In the genomic region with DNA sequence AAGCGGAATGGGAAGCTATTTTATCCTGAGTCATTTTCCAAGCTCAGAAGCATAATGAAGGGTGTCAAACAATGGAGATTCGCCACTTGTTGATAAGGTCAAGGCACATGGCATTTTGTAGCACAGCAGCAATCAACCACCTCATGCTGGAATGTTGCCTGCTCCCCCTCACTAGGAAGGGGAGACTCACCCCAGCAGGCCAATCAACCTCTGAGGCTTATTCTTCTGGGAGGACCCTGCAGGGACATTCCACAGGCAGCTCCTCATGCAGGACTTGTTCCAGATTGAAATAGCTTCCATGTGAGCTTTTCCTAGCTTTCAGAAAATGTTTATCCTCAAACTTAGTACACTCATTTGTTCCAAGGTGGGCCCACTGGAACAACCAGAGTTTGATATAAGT, we compare ENCODE assay signal across 17 cellular contexts.
A peak's percentile ranks its signal among the peaks of the same experiment; 100 is the strongest.
DNase-seq lines count a peak whose midpoint lies in the region; ATAC-seq and TF ChIP-seq lines count a peak whose summit lies in the region.
"Had no signal": no experiment of that assay in that cellular context is flagged by ENCODE, and none has a peak within 500 bp of the region (broad histone marks: within the 10 kb centered on the region; RNA-seq: fewer than 3 reads in every experiment).

No MANE protein-coding gene starts in this region.

- TF ChIP-seq CTCF in astrocyte of the spinal cord (IDR thresholded peaks at IDR 0.05; ENCODE audit: low read depth, low read length): no peak
- TF ChIP-seq CTCF in CD8-positive, alpha-beta T cell (IDR thresholded peaks at IDR 0.05): no peak

- POLR2A ChIA-PET in CD8-positive, alpha-beta T cell (lab: Charles Lee): no interaction called here

- H3K27me3 ChIP-seq in CD8-positive, alpha-beta T cell (ENCODE audit: insufficient read depth, low read length): no peaks in the 10 kb centered on the region
- H3K27me3 ChIP-seq: heart left ventricle had no signal

- H3K4me1 Mint-ChIP-seq in CD8-positive, alpha-beta T cell (ENCODE audit: low read depth): peaks cover 11% of the 10 kb centered on the region

- no peak overlapping the region for H3K27ac ChIP-seq in CD8-positive, alpha-beta T cell (ENCODE audit: low read depth, low read length)

- H3K36me3 Mint-ChIP-seq in CD8-positive, alpha-beta T cell: no peaks in the 10 kb centered on the region
- H3K36me3 Mint-ChIP-seq: activated naive CD4-positive, alpha-beta T cell treated with anti-CD3 and anti-CD28 coated beads, Interleukin-2, amount 50 U/mL, for 72 hours; naive thymus-derived CD8-positive, alpha-beta T cell had no signal

- no peaks in the 10 kb centered on the region for H3K36me3 ChIP-seq in CD8-positive, alpha-beta T cell (ENCODE audit: insufficient read depth, low read length)
- H3K36me3 ChIP-seq: heart left ventricle had no signal

- in situ Hi-C loops in astrocyte of the spinal cord (cut with HindIII; ENCODE audit: low sequenced_read_pairs): no loop called here

- no peak overlapping the region for H3K27ac Mint-ChIP-seq in CD8-positive, alpha-beta T cell
- H3K27ac Mint-ChIP-seq: activated naive CD4-positive, alpha-beta T cell treated with anti-CD3 and anti-CD28 coated beads, Interleukin-2, amount 50 U/mL, for 72 hours; naive thymus-derived CD8-positive, alpha-beta T cell had no signal

- no peak overlapping the region for H3K4me3 Mint-ChIP-seq in CD8-positive, alpha-beta T cell
- H3K4me3 Mint-ChIP-seq: naive thymus-derived CD8-positive, alpha-beta T cell had no signal

- H3K9me3 Mint-ChIP-seq in CD8-positive, alpha-beta T cell: no peaks in the 10 kb centered on the region
- H3K9me3 Mint-ChIP-seq: activated naive CD4-positive, alpha-beta T cell treated with anti-CD3 and anti-CD28 coated beads, Interleukin-2, amount 50 U/mL, for 72 hours; naive thymus-derived CD8-positive, alpha-beta T cell had no signal

- no peaks in the 10 kb centered on the region for H3K9me3 ChIP-seq in CD8-positive, alpha-beta T cell (ENCODE audit: low read length)
- H3K9me3 ChIP-seq: Caco-2, heart left ventricle had no signal

- DNase-seq in left ventricle myocardium superior (no peak), Right ventricle myocardium superior (no peak), astrocyte of the spinal cord (ENCODE audit: low read depth, low spot score) (peak; percentile 64), iris pigment epithelial cell (ENCODE audit: low read depth) (peak; percentile 30), inferior parietal cortex (ENCODE audit: extremely low spot score) (no peak)
- no peak for DNase-seq in activated CD4-positive, CD25-positive, alpha-beta regulatory T cell (lab: John Stamatoyannopoulos, UW)
- DNase-seq in CD8-positive, alpha-beta T cell: no peak
- DNase-seq: activated CD4-positive, alpha-beta T cell treated with anti-CD3 and anti-CD28 coated beads for 4 hours; Caco-2; MV-4-11; naive thymus-derived CD8-positive, alpha-beta T cell; NCI-H2171; T-helper 2 cell had no signal

- ATAC-seq in left ventricle myocardium superior (peak; percentile 52), Right ventricle myocardium superior (ENCODE audit: poor library complexity) (no peak), GM18870 (IDR thresholded peaks at IDR 0.05; ENCODE audit: unreplicated experiment) (no peak)
- no peak for ATAC-seq in CD8-positive, alpha-beta T cell
- ATAC-seq: activated naive CD4-positive, alpha-beta T cell treated with anti-CD3 and anti-CD28 coated beads, Interleukin-2, amount 50 U/mL, for 72 hours; left lobe of liver; naive thymus-derived CD8-positive, alpha-beta T cell had no signal

- peaks cover 7% of the 10 kb centered on the region for H3K27me3 Mint-ChIP-seq in CD8-positive, alpha-beta T cell (ENCODE audit: low read depth)

- CTCF ChIA-PET in CD8-positive, alpha-beta T cell (lab: Charles Lee): no interaction called here

- H3K4me3 ChIP-seq in astrocyte of the spinal cord (ENCODE audit: low read depth, low read length): no peak overlapping the region
- no peak overlapping the region for H3K4me3 ChIP-seq in CD8-positive, alpha-beta T cell (ENCODE audit: low read depth, low read length)
- H3K4me3 ChIP-seq: heart left ventricle had no signal

- H3K4me1 ChIP-seq in CD8-positive, alpha-beta T cell (ENCODE audit: insufficient read depth, low read length): no peaks in the 10 kb centered on the region
- H3K4me1 ChIP-seq: Caco-2 had no signal

- intact Hi-C loops in left ventricle myocardium superior (cut with micrococcal nuclease): no loop called here
- intact Hi-C loops in Right ventricle myocardium superior (cut with DNase I): no loop called here
- intact Hi-C loops in CD8-positive, alpha-beta T cell (cut with DNase I, micrococcal nuclease): no loop called here

Comparison
In these comparisons a context has a peak if more than half of its experiments do, and no peak if none do; other contexts are left out.
1. DNase-seq: peak in astrocyte of the spinal cord (single experiment) and iris pigment epithelial cell (single experiment); none in left ventricle myocardium superior (single experiment), Right ventricle myocardium superior (single experiment), activated CD4-positive, CD25-positive, alpha-beta regulatory T cell (0 of 4), CD8-positive, alpha-beta T cell (0 of 7) and inferior parietal cortex (single experiment).